8 cellular contexts compared by ENCODE assay signal in the genomic region with DNA sequence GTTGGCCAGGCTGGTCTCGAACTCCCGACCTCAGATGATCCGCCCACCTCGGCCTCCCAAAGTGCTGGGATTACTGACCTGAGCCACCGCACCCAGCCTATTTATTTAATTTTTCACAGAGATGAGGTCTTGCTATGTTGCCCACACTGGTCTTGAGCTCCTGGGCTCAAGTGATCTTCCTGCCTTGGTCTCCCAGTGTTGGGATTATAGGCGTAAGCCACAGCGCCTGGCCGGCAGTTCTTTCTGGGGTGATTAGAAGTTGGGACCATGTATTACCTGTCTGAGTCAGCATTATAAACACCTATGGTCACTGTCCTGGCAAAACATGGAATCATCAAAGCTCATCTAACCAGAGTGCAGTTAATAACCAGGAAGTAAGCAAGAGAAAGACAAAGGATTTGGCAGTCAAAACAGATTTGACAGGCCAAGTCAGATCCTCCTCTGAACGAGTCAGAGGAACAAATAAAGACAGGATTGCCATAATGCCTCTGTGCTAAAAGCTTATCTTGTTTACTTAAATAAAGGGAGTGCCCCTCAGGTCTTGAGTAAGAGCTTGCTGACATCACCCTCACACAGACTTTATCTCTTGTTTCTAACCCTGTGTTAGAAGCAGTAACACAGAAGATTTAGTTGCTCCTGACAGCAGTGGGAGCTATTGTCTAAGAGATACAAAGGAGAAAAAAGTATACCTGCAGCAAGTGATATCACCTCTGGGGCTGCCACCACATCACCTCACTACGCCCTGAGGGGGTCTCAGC. TPM values are rescaled to one million over a fixed set of nuclear protein-coding genes. Genes with fewer than 3 reads are reported as not detected.
DNase-seq lines count a peak whose midpoint lies in the region; ATAC-seq and TF ChIP-seq lines count a peak whose summit lies in the region.

No MANE protein-coding gene starts in this region.

- no peak overlapping the region for H3K23ac ChIP-seq in mesendoderm (ENCODE audit: low read length)

- H3K27me3 ChIP-seq in Caco-2 (replicated peaks; ENCODE audit: control insufficient read depth, insufficient read depth, low read length) (no peaks in the 10 kb centered on the region), mesendoderm (ENCODE audit: insufficient read depth, low read length, poor library complexity) (no peaks in the 10 kb centered on the region)

- CTCF ChIA-PET in Caco-2 (lab: Charles Lee) (interaction anchor here (0.6 to 1.5 kb wide), 12 partner anchors 12 to 287 kb away, joined by 3 to 17 read pairs (median 4); no protein-coding TSS in a partner anchor), MCF 10A (lab: Yijun Ruan, JAX) (interaction anchor here (0.7 to 1.4 kb wide), 7 partner anchors 9 to 128 kb away, joined by 3 to 5 read pairs (median 3); no protein-coding TSS in a partner anchor)
- CTCF ChIA-PET in activated CD8-positive, alpha-beta memory T cell treated with anti-CD3 and anti-CD28 coated beads, Interleukin-2, amount 10 ng/mL, durations not matched to agents 7 days and 5 days (lab: Charles Lee), result interaction anchor here (1.0 to 1.5 kb wide), 2 partner anchors 9 to 11 kb away, joined by 3 read pairs; no protein-coding TSS in a partner anchor

- no peak overlapping the region for H3K9ac ChIP-seq in mesendoderm (ENCODE audit: low read length)

- H3K36me3 Mint-ChIP-seq in Caco-2 (ENCODE audit: insufficient read depth, unreplicated experiment), result peaks cover 15% of the 10 kb centered on the region
- peaks cover 8% of the 10 kb centered on the region for H3K36me3 Mint-ChIP-seq in MCF 10A (ENCODE audit: insufficient read depth, unreplicated experiment)
- H3K36me3 Mint-ChIP-seq in activated CD8-positive, alpha-beta memory T cell treated with anti-CD3 and anti-CD28 coated beads, Interleukin-2, amount 10 ng/mL, durations not matched to agents 7 days and 5 days, result no peaks in the 10 kb centered on the region

- H3K4me1 ChIP-seq in Caco-2 (peaks cover 43% of the 10 kb centered on the region), mesendoderm (ENCODE audit: control insufficient read depth, low read depth, low read length) (no peaks in the 10 kb centered on the region)

- H3K4me3 ChIP-seq in Caco-2 (ENCODE audit: low read depth, low read length), result no peak overlapping the region
- H3K4me3 ChIP-seq in mesendoderm (ENCODE audit: low read length), result no peak overlapping the region

- H3K9me3 Mint-ChIP-seq in Caco-2 (ENCODE audit: unreplicated experiment), result no peaks in the 10 kb centered on the region
- H3K9me3 Mint-ChIP-seq in MCF 10A (ENCODE audit: unreplicated experiment), result no peaks in the 10 kb centered on the region
- H3K9me3 Mint-ChIP-seq in activated CD8-positive, alpha-beta memory T cell treated with anti-CD3 and anti-CD28 coated beads, Interleukin-2, amount 10 ng/mL, durations not matched to agents 7 days and 5 days (ENCODE audit: low read depth), result no peaks in the 10 kb centered on the region

- H3K27ac Mint-ChIP-seq in Caco-2 (ENCODE audit: unreplicated experiment) (peak overlapping the region; percentile 97), MCF 10A (ENCODE audit: low read depth, unreplicated experiment) (peak overlapping the region; percentile 92)
- H3K27ac Mint-ChIP-seq in activated CD8-positive, alpha-beta memory T cell treated with anti-CD3 and anti-CD28 coated beads, Interleukin-2, amount 10 ng/mL, durations not matched to agents 7 days and 5 days, result no peak overlapping the region

- no peak for ATAC-seq in activated CD8-positive, alpha-beta memory T cell treated with anti-CD3 and anti-CD28 coated beads, Interleukin-2, amount 10 ng/mL, durations not matched to agents 7 days and 5 days

- H3K18ac ChIP-seq in mesendoderm (ENCODE audit: low read length), result no peak overlapping the region

- no peaks in the 10 kb centered on the region for H3K79me1 ChIP-seq in mesendoderm (ENCODE audit: low read length)

- H2BK5ac ChIP-seq in mesendoderm (ENCODE audit: low read length), result no peak overlapping the region

- no peak overlapping the region for H3K4me2 ChIP-seq in mesendoderm (ENCODE audit: low read length)

- no peaks in the 10 kb centered on the region for H3K27me3 Mint-ChIP-seq in Caco-2 (ENCODE audit: insufficient read depth, unreplicated experiment)
- H3K27me3 Mint-ChIP-seq in MCF 10A (ENCODE audit: insufficient read depth, unreplicated experiment), result no peaks in the 10 kb centered on the region
- H3K27me3 Mint-ChIP-seq in activated CD8-positive, alpha-beta memory T cell treated with anti-CD3 and anti-CD28 coated beads, Interleukin-2, amount 10 ng/mL, durations not matched to agents 7 days and 5 days, result no peaks in the 10 kb centered on the region

- no peak overlapping the region for H2AK5ac ChIP-seq in mesendoderm (ENCODE audit: low read length)

- H3K79me2 ChIP-seq in mesendoderm (ENCODE audit: control insufficient read depth, insufficient read depth, low read length), result no peaks in the 10 kb centered on the region

- WGBS in mesendoderm (ENCODE audit: extremely low coverage, insufficient coverage, low lambda C conversion rate), result no CpG with 5 or more reads among the region's 10 CpGs

- BruUV-seq in Caco-2 (replicated peaks; lab: Mats Ljungman, UMichigan) (no TSS peak), MCF 10A (replicated peaks; lab: Mats Ljungman, UMichigan) (no TSS peak)

- peak; percentile 78 to 85 for DNase-seq in Caco-2
- DNase-seq in NCI-H1105 (lab: John Stamatoyannopoulos, UW), result peak; percentile 8
- peak; percentile 84 for DNase-seq in MCF 10A (ENCODE audit: unreplicated experiment)
- DNase-seq in mesendoderm, result peak; percentile 83
- DNase-seq in AML-193 (lab: John Stamatoyannopoulos, UW), result no peak
- no peak for DNase-seq in activated CD8-positive, alpha-beta memory T cell treated with anti-CD3 and anti-CD28 coated beads, Interleukin-2, amount 10 ng/mL, durations not matched to agents 7 days and 5 days
- DNase-seq in stimulated activated CD4-positive, alpha-beta T cell treated with anti-CD3 and anti-CD28 coated beads, Interleukin-15, amount 100 ng/mL, for 24 hours, result no peak
- no peak for DNase-seq in activated CD8-positive, alpha-beta memory T cell treated with anti-CD3 and anti-CD28 coated beads for 24 hours

- H3K36me3 ChIP-seq in Caco-2 (ENCODE audit: control insufficient read depth, insufficient read depth, low read length), result no peaks in the 10 kb centered on the region; the same call in 1 of the 2 replicates
- H3K36me3 ChIP-seq in mesendoderm (ENCODE audit: control insufficient read depth, insufficient read depth, low read length), result no peaks in the 10 kb centered on the region

- no peaks in the 10 kb centered on the region for H3K9me3 ChIP-seq in Caco-2

- intact Hi-C loops in Caco-2 (cut with micrococcal nuclease; ENCODE audit: unreplicated experiment) (loop anchor here (10.0 kb wide), 1 partner anchor 107 kb away; no protein-coding TSS in a partner anchor), MCF 10A (cut with micrococcal nuclease) (no loop called here)

- POLR2A ChIA-PET in Caco-2 (lab: Charles Lee), result interaction anchor here (0.6 to 0.9 kb wide), 2 partner anchors 204 to 384 kb away, joined by 3 read pairs; partner anchors contain the start of genes LZTR1 and ZNF74
- POLR2A ChIA-PET in MCF 10A (lab: Yijun Ruan, JAX), result interaction anchor here (0.6 to 1.2 kb wide), 8 partner anchors 9 to 250 kb away, joined by 3 to 5 read pairs (median 4); partner anchors contain the start of genes LZTR1, PI4KA and SNAP29

- peak in 1 of 2 experiments; percentile 42 for TF ChIP-seq CTCF in Caco-2 (IDR thresholded peaks at IDR 0.05; ENCODE audit: insufficient read depth in 1 of 2, low read depth in 1 of 2, low read length in 1 of 2, severe bottlenecking in 1 of 2, unreplicated experiment in 1 of 2)
- TF ChIP-seq CTCF in MCF 10A (IDR thresholded peaks at IDR 0.05; ENCODE audit: unreplicated experiment), result no peak

- H2BK15ac ChIP-seq in mesendoderm (replicated peaks; ENCODE audit: low read depth), result no peak overlapping the region

- H3K4ac ChIP-seq in mesendoderm (ENCODE audit: low read depth, low read length), result no peak overlapping the region

- H4K5ac ChIP-seq in mesendoderm (ENCODE audit: low read length), result no peak overlapping the region

- H3K27ac ChIP-seq in mesendoderm (ENCODE audit: low read depth, low read length), result no peak overlapping the region

- H3K4me3 Mint-ChIP-seq in Caco-2 (ENCODE audit: unreplicated experiment) (peak overlapping the region; percentile 56), MCF 10A (ENCODE audit: unreplicated experiment) (no peak overlapping the region)
- no peak overlapping the region for H3K4me3 Mint-ChIP-seq in activated CD8-positive, alpha-beta memory T cell treated with anti-CD3 and anti-CD28 coated beads, Interleukin-2, amount 10 ng/mL, durations not matched to agents 7 days and 5 days

- no peak overlapping the region for H3K56ac ChIP-seq in mesendoderm (ENCODE audit: low read length)

- H3K4me1 Mint-ChIP-seq in Caco-2 (ENCODE audit: low read depth, unreplicated experiment) (peaks cover 37% of the 10 kb centered on the region), MCF 10A (ENCODE audit: insufficient read depth, unreplicated experiment) (peaks cover 8% of the 10 kb centered on the region)
- peaks cover 14% of the 10 kb centered on the region for H3K4me1 Mint-ChIP-seq in activated CD8-positive, alpha-beta memory T cell treated with anti-CD3 and anti-CD28 coated beads, Interleukin-2, amount 10 ng/mL, durations not matched to agents 7 days and 5 days

- no peak overlapping the region for H4K8ac ChIP-seq in mesendoderm (ENCODE audit: low read depth, low read length)

- H2BK120ac ChIP-seq in mesendoderm (ENCODE audit: low read depth, low read length), result no peak overlapping the region

RNA-seq across cellular contexts. Expression of gene SERPIND1, which starts 3.7 kb away (rescaled TPM):
- total RNA-seq in Caco-2 (2022) (1.3 and 1.5 TPM in 2 replicates), MCF 10A (2022) (not detected in 2 replicates)
- polyA plus RNA-seq in mesendoderm (2013, experiment 1 of 2), result 0.01 TPM
- not detected for polyA plus RNA-seq in mesendoderm (2013, experiment 2 of 2)
- not detected for total RNA-seq in activated CD8-positive, alpha-beta memory T cell treated with anti-CD3 and anti-CD28 coated beads, Interleukin-2, amount 10 ng/mL, durations not matched to agents 7 days and 5 days

Comparison
In these comparisons a context has a peak if more than half of its experiments do, and no peak if none do; other contexts are left out.
1. DNase-seq: peak in Caco-2 (2 of 2), NCI-H1105 (single experiment), MCF 10A (single experiment) and mesendoderm (single experiment); none in AML-193 (0 of 2), activated CD8-positive, alpha-beta memory T cell treated with anti-CD3 and anti-CD28 coated beads, Interleukin-2, amount 10 ng/mL, durations not matched to agents 7 days and 5 days (single experiment), stimulated activated CD4-positive, alpha-beta T cell treated with anti-CD3 and anti-CD28 coated beads, Interleukin-15, amount 100 ng/mL, for 24 hours (single experiment) and activated CD8-positive, alpha-beta memory T cell treated with anti-CD3 and anti-CD28 coated beads for 24 hours (single experiment).